ENCODE assay signal across 1 cellular context in the genomic region with DNA sequence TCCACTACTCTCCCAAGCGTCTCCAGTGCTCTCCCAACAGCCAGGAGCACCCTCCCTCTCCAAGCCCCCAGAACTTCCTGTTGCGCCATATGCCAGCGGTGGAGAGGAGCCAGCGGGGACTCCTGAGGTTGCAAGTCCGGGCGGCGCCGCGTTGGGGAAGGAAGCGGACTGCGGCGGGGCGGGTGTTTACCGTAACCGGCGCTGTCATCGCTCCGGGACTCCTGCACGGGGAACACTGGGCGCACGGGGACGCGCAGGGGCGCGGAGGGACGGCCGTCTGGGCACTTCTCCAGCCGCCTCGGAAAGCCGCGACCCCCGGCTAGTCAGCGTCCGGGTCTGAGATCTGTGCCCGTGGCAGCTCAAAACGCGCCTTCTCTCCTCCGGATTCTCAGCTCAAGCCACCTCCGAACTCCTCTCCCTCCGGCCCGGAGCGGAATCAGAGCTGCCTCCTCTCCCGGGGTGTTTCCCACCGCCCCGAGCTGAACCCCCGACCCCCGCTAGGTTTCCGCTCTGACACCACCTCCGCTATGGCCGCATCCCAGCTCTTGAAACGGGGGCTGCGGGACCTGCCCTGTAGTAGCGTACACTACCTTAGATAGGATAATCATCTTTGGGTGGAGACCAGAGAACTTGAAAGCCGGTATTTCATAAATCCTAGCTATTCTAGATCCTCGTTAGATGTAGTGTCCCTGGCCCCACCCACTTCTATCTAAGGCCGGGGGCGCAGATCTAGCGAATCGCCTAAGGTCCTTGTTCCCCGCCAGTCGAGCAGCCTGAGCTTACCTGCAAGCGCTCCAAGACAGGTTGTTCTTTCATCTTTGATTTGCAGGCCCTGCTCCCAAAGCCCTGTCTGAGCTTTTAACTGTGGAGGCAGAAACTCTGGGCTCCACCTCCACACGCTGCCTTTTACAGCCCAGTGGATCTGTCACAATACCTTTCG.
TF ChIP-seq lines count a peak whose summit lies in the region.

A gene with protein sequence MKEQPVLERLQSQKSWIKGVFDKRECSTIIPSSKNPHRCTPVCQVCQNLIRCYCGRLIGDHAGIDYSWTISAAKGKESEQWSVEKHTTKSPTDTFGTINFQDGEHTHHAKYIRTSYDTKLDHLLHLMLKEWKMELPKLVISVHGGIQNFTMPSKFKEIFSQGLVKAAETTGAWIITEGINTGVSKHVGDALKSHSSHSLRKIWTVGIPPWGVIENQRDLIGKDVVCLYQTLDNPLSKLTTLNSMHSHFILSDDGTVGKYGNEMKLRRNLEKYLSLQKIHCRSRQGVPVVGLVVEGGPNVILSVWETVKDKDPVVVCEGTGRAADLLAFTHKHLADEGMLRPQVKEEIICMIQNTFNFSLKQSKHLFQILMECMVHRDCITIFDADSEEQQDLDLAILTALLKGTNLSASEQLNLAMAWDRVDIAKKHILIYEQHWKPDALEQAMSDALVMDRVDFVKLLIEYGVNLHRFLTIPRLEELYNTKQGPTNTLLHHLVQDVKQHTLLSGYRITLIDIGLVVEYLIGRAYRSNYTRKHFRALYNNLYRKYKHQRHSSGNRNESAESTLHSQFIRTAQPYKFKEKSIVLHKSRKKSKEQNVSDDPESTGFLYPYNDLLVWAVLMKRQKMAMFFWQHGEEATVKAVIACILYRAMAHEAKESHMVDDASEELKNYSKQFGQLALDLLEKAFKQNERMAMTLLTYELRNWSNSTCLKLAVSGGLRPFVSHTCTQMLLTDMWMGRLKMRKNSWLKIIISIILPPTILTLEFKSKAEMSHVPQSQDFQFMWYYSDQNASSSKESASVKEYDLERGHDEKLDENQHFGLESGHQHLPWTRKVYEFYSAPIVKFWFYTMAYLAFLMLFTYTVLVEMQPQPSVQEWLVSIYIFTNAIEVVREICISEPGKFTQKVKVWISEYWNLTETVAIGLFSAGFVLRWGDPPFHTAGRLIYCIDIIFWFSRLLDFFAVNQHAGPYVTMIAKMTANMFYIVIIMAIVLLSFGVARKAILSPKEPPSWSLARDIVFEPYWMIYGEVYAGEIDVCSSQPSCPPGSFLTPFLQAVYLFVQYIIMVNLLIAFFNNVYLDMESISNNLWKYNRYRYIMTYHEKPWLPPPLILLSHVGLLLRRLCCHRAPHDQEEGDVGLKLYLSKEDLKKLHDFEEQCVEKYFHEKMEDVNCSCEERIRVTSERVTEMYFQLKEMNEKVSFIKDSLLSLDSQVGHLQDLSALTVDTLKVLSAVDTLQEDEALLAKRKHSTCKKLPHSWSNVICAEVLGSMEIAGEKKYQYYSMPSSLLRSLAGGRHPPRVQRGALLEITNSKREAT (N-terminal part only) (minus strand): TSS at position 881 of the 940 bp plus-strand sequence. CDS start 65 bp downstream, at position 816.

TF ChIP-seq in HepG2, 621 proteins besides CTCF, POLR2A, EP300 and RAD21 (continued from another document and continues in another):
- TF ChIP-seq, protein P1, sequence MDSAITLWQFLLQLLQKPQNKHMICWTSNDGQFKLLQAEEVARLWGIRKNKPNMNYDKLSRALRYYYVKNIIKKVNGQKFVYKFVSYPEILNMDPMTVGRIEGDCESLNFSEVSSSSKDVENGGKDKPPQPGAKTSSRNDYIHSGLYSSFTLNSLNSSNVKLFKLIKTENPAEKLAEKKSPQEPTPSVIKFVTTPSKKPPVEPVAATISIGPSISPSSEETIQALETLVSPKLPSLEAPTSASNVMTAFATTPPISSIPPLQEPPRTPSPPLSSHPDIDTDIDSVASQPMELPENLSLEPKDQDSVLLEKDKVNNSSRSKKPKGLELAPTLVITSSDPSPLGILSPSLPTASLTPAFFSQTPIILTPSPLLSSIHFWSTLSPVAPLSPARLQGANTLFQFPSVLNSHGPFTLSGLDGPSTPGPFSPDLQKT (CRISPR knock-in tag; IDR thresholded peaks at IDR 0.05; ENCODE audit: borderline replicate concordance) = no peak
- TF ChIP-seq, protein P2, sequence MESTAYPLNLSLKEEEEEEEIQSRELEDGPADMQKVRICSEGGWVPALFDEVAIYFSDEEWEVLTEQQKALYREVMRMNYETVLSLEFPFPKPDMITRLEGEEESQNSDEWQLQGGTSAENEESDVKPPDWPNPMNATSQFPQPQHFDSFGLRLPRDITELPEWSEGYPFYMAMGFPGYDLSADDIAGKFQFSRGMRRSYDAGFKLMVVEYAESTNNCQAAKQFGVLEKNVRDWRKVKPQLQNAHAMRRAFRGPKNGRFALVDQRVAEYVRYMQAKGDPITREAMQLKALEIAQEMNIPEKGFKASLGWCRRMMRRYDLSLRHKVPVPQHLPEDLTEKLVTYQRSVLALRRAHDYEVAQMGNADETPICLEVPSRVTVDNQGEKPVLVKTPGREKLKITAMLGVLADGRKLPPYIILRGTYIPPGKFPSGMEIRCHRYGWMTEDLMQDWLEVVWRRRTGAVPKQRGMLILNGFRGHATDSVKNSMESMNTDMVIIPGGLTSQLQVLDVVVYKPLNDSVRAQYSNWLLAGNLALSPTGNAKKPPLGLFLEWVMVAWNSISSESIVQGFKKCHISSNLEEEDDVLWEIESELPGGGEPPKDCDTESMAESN (CRISPR knock-in tag; conservative IDR thresholded peaks at IDR 0.05) = peak; percentile 49; the same call in 1 of the 2 replicates
- TF ChIP-seq SATB2 (CRISPR knock-in tag; IDR thresholded peaks at IDR 0.05) (no peak), IRX3 (CRISPR knock-in tag; IDR thresholded peaks at IDR 0.05; ENCODE audit: borderline replicate concordance, low read depth) (no peak), ZNF563 (CRISPR knock-in tag; IDR thresholded peaks at IDR 0.05) (no peak), ZNF160 (CRISPR knock-in tag; IDR thresholded peaks at IDR 0.05) (no peak), ZNF33A (CRISPR knock-in tag; IDR thresholded peaks at IDR 0.05; ENCODE audit: borderline replicate concordance) (no peak), SMYD3 (CRISPR knock-in tag; IDR thresholded peaks at IDR 0.05) (no peak), ZNF816 (CRISPR knock-in tag; IDR thresholded peaks at IDR 0.05; ENCODE audit: borderline replicate concordance) (no peak), ZBTB7B (CRISPR knock-in tag; IDR thresholded peaks at IDR 0.05) (peak; percentile 86; the same call in 1 of the 2 replicates), ZNF12 (CRISPR knock-in tag; IDR thresholded peaks at IDR 0.05) (no peak), WIZ (CRISPR knock-in tag; IDR thresholded peaks at IDR 0.05) (no peak; the same call in 1 of the 2 replicates), ATRX (CRISPR knock-in tag; IDR thresholded peaks at IDR 0.05; ENCODE audit: borderline replicate concordance) (no peak), RORA (CRISPR knock-in tag; IDR thresholded peaks at IDR 0.05) (no peak), SKI (IDR thresholded peaks at IDR 0.05; ENCODE audit: partially characterized antibody) (no peak), ZNF253 (CRISPR knock-in tag; IDR thresholded peaks at IDR 0.05; ENCODE audit: borderline replicate concordance) (no peak), MAFK (conservative IDR thresholded peaks at IDR 0.05 in 1 of 2, IDR thresholded peaks at IDR 0.05 in 1 of 2; ENCODE audit: low read length in 2 of 2) (no peak)
- TF ChIP-seq, protein P3, sequence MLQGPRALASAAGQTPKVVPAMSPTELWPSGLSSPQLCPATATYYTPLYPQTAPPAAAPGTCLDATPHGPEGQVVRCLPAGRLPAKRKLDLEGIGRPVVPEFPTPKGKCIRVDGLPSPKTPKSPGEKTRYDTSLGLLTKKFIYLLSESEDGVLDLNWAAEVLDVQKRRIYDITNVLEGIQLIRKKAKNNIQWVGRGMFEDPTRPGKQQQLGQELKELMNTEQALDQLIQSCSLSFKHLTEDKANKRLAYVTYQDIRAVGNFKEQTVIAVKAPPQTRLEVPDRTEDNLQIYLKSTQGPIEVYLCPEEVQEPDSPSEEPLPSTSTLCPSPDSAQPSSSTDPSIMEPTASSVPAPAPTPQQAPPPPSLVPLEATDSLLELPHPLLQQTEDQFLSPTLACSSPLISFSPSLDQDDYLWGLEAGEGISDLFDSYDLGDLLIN (CRISPR knock-in tag; IDR thresholded peaks at IDR 0.05; ENCODE audit: borderline replicate concordance) = no peak
- TF ChIP-seq, protein P4, sequence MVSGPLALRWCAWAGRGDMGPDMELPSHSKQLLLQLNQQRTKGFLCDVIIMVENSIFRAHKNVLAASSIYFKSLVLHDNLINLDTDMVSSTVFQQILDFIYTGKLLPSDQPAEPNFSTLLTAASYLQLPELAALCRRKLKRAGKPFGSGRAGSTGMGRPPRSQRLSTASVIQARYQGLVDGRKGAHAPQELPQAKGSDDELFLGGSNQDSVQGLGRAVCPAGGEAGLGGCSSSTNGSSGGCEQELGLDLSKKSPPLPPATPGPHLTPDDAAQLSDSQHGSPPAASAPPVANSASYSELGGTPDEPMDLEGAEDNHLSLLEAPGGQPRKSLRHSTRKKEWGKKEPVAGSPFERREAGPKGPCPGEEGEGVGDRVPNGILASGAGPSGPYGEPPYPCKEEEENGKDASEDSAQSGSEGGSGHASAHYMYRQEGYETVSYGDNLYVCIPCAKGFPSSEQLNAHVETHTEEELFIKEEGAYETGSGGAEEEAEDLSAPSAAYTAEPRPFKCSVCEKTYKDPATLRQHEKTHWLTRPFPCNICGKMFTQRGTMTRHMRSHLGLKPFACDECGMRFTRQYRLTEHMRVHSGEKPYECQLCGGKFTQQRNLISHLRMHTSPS (CRISPR knock-in tag; IDR thresholded peaks at IDR 0.05; ENCODE audit: low read depth) = no peak
- TF ChIP-seq, protein P5, sequence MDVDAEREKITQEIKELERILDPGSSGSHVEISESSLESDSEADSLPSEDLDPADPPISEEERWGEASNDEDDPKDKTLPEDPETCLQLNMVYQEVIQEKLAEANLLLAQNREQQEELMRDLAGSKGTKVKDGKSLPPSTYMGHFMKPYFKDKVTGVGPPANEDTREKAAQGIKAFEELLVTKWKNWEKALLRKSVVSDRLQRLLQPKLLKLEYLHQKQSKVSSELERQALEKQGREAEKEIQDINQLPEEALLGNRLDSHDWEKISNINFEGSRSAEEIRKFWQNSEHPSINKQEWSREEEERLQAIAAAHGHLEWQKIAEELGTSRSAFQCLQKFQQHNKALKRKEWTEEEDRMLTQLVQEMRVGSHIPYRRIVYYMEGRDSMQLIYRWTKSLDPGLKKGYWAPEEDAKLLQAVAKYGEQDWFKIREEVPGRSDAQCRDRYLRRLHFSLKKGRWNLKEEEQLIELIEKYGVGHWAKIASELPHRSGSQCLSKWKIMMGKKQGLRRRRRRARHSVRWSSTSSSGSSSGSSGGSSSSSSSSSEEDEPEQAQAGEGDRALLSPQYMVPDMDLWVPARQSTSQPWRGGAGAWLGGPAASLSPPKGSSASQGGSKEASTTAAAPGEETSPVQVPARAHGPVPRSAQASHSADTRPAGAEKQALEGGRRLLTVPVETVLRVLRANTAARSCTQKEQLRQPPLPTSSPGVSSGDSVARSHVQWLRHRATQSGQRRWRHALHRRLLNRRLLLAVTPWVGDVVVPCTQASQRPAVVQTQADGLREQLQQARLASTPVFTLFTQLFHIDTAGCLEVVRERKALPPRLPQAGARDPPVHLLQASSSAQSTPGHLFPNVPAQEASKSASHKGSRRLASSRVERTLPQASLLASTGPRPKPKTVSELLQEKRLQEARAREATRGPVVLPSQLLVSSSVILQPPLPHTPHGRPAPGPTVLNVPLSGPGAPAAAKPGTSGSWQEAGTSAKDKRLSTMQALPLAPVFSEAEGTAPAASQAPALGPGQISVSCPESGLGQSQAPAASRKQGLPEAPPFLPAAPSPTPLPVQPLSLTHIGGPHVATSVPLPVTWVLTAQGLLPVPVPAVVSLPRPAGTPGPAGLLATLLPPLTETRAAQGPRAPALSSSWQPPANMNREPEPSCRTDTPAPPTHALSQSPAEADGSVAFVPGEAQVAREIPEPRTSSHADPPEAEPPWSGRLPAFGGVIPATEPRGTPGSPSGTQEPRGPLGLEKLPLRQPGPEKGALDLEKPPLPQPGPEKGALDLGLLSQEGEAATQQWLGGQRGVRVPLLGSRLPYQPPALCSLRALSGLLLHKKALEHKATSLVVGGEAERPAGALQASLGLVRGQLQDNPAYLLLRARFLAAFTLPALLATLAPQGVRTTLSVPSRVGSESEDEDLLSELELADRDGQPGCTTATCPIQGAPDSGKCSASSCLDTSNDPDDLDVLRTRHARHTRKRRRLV (CRISPR knock-in tag; IDR thresholded peaks at IDR 0.05) = no peak
- TF ChIP-seq, protein P6, sequence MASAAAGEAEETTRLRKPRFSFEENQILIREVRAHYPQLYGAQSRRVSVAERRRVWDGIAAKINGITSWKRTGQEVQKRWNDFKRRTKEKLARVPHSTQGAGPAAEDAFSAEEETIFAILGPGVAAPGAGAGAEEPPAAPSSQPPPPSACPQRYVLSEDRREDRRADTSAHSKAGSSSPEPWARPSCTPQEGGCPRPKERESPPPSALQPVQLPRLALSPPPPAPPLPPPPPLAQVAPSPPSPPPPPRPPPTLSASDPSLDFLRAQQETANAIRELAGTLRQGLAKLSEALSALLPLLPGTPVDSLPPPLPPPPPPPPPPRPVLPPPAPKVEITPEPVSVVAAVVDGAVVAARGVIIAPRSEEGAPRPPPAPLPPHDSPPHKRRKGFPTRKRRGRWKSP (CRISPR knock-in tag; IDR thresholded peaks at IDR 0.05) = peak; percentile 85
- TF ChIP-seq, protein P7, sequence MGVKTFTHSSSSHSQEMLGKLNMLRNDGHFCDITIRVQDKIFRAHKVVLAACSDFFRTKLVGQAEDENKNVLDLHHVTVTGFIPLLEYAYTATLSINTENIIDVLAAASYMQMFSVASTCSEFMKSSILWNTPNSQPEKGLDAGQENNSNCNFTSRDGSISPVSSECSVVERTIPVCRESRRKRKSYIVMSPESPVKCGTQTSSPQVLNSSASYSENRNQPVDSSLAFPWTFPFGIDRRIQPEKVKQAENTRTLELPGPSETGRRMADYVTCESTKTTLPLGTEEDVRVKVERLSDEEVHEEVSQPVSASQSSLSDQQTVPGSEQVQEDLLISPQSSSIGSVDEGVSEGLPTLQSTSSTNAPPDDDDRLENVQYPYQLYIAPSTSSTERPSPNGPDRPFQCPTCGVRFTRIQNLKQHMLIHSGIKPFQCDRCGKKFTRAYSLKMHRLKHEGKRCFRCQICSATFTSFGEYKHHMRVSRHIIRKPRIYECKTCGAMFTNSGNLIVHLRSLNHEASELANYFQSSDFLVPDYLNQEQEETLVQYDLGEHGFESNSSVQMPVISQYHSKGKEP (CRISPR knock-in tag; IDR thresholded peaks at IDR 0.05) = no peak
- TF ChIP-seq, protein P8, sequence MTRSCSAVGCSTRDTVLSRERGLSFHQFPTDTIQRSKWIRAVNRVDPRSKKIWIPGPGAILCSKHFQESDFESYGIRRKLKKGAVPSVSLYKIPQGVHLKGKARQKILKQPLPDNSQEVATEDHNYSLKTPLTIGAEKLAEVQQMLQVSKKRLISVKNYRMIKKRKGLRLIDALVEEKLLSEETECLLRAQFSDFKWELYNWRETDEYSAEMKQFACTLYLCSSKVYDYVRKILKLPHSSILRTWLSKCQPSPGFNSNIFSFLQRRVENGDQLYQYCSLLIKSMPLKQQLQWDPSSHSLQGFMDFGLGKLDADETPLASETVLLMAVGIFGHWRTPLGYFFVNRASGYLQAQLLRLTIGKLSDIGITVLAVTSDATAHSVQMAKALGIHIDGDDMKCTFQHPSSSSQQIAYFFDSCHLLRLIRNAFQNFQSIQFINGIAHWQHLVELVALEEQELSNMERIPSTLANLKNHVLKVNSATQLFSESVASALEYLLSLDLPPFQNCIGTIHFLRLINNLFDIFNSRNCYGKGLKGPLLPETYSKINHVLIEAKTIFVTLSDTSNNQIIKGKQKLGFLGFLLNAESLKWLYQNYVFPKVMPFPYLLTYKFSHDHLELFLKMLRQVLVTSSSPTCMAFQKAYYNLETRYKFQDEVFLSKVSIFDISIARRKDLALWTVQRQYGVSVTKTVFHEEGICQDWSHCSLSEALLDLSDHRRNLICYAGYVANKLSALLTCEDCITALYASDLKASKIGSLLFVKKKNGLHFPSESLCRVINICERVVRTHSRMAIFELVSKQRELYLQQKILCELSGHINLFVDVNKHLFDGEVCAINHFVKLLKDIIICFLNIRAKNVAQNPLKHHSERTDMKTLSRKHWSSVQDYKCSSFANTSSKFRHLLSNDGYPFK (CRISPR knock-in tag; IDR thresholded peaks at IDR 0.05; ENCODE audit: borderline replicate concordance) = no peak
- TF ChIP-seq, protein P9, sequence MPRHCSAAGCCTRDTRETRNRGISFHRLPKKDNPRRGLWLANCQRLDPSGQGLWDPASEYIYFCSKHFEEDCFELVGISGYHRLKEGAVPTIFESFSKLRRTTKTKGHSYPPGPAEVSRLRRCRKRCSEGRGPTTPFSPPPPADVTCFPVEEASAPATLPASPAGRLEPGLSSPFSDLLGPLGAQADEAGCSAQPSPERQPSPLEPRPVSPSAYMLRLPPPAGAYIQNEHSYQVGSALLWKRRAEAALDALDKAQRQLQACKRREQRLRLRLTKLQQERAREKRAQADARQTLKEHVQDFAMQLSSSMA (CRISPR knock-in tag; IDR thresholded peaks at IDR 0.05) = 0 out of 2 replicates have a peak, but pooled peaks have one; percentile 37
